In the genomic region with DNA sequence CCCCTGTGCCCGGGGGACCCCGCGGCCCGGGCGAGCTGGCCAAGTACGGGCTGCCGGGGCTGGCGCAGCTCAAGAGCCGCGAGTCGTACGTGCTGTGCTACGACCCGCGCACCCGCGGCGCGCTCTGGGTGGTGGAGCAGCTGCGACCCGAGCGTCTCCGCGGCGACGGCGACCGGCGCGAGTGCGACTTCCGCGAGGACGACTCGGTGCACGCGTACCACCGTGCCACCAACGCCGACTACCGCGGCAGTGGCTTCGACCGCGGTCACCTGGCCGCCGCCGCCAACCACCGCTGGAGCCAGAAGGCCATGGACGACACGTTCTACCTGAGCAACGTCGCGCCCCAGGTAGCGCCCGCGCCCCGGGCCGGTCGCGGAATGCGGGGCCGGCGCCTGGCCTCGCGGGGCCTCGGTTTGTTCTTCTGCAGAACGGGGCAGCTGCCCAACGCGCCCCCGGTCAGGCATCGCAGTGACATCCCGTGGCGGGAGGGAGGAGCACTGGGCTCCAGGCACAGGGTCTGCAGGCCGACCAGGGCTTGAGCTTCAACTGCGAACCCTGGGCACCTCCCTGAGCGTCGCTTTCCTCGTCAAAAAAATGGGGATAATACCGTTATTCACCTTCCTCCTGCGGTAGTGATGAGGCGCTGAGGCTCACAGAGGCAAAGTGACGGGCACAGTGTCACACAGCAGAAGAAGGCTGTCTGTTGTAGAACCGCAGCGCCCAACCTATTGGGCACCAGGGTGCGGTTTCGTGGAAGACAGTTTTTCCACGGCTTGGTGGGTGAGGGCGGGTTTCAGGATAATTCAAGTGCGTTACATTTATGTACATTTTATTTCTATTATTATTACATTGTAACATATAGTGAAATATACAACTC, we compare ENCODE assay signal across 8 cellular contexts. TPM values are rescaled to one million over a fixed set of nuclear protein-coding genes. Genes with fewer than 3 reads are reported as not detected.
DNase-seq lines count a peak whose midpoint lies in the region; ATAC-seq and FAIRE-seq lines count a peak whose summit lies in the region.

No MANE protein-coding gene starts in this region.

- H3K27ac Mint-ChIP-seq in activated T-helper 17 cell treated with anti-CD3 and anti-CD28 coated beads, Interleukin-2, amount 50 U/mL, for 72 hours, result no peak overlapping the region

- H3K27me3 ChIP-seq in neuron (ENCODE audit: insufficient read depth, low read length), result no peaks in the 10 kb centered on the region

- peak overlapping the region; percentile 45 for H3K4me3 ChIP-seq in neuron (ENCODE audit: low read length)
- peak overlapping the region; percentile 77 for H3K4me3 ChIP-seq in urinary bladder (ENCODE audit: low read depth, low read length)

- FAIRE-seq in frontal cortex (lab: Jason Lieb, UNC), result no peak

- 5% methylated on average over 90 of the region's 90 CpGs for WGBS in urinary bladder

- no peaks in the 10 kb centered on the region for H3K4me1 ChIP-seq in neuron (ENCODE audit: insufficient read depth, low read length)
- no peaks in the 10 kb centered on the region for H3K4me1 ChIP-seq in urinary bladder (ENCODE audit: insufficient read depth)

- no peaks in the 10 kb centered on the region for H3K9me3 ChIP-seq in neuron (ENCODE audit: low read length)

- H3K27me3 Mint-ChIP-seq in activated T-helper 17 cell treated with anti-CD3 and anti-CD28 coated beads, Interleukin-2, amount 50 U/mL, for 72 hours, result no peaks in the 10 kb centered on the region

- peaks cover 7% of the 10 kb centered on the region for H3K4me1 Mint-ChIP-seq in activated T-helper 17 cell treated with anti-CD3 and anti-CD28 coated beads, Interleukin-2, amount 50 U/mL, for 72 hours

- peak; percentile 20 for ATAC-seq in HG02938 (IDR thresholded peaks at IDR 0.05; ENCODE audit: unreplicated experiment)
- ATAC-seq in activated T-helper 17 cell treated with anti-CD3 and anti-CD28 coated beads, Interleukin-2, amount 50 U/mL, for 72 hours (replicated peaks), result peak; percentile 20

- DNase-seq in NCI-H2227 (lab: John Stamatoyannopoulos, UW; ENCODE audit: unreplicated experiment) (peak; percentile 45), NCI-H2227 treated with DMSO at 0.1 percent for 48 hours (lab: John Stamatoyannopoulos, UW) (no peak), NCI-H69 (lab: John Stamatoyannopoulos, UW) (peak; percentile 75), frontal cortex (ENCODE audit: low spot score in 2 of 2) (peak; percentile 55 to 63)

- peaks cover 21% of the 10 kb centered on the region for H3K36me3 Mint-ChIP-seq in activated T-helper 17 cell treated with anti-CD3 and anti-CD28 coated beads, Interleukin-2, amount 50 U/mL, for 72 hours (ENCODE audit: low read depth)

- H3K27ac ChIP-seq in urinary bladder (ENCODE audit: low read depth), result peak overlapping the region; percentile 77

- H3K36me3 ChIP-seq in neuron (ENCODE audit: insufficient read depth, low read length), result peaks cover 29% of the 10 kb centered on the region
- peaks cover 5% of the 10 kb centered on the region for H3K36me3 ChIP-seq in urinary bladder (ENCODE audit: insufficient read depth)

- peak overlapping the region; percentile 68 for H3K4me3 Mint-ChIP-seq in activated T-helper 17 cell treated with anti-CD3 and anti-CD28 coated beads, Interleukin-2, amount 50 U/mL, for 72 hours

- no peak overlapping the region for H2AFZ ChIP-seq in neuron (ENCODE audit: low read depth, low read length)

- H3K9me3 Mint-ChIP-seq in activated T-helper 17 cell treated with anti-CD3 and anti-CD28 coated beads, Interleukin-2, amount 50 U/mL, for 72 hours, result no peaks in the 10 kb centered on the region

RNA-seq across cellular contexts. Expression of a gene that starts 0.8 kb away (rescaled TPM):
- 10 to 100 TPM in 1 of 2 donors, 1 to 10 TPM in 1; 6.3 to 15.6 TPM for total RNA-seq in activated T-helper 17 cell treated with anti-CD3 and anti-CD28 coated beads, Interleukin-2, amount 50 U/mL, for 72 hours
- 21.6 TPM for total RNA-seq in frontal cortex
- 6.4 TPM for total RNA-seq in urinary bladder
- polyA plus RNA-seq in urinary bladder, result 20.7 TPM

RNA-seq across cellular contexts. Expression of a gene that starts 10.5 kb away (rescaled TPM):
- 10 to 100 TPM; 51.4 to 80.8 TPM for total RNA-seq in activated T-helper 17 cell treated with anti-CD3 and anti-CD28 coated beads, Interleukin-2, amount 50 U/mL, for 72 hours
- total RNA-seq in frontal cortex (10.2 TPM), urinary bladder (10.6 TPM)
- polyA plus RNA-seq in urinary bladder, result 22.4 TPM

RNA-seq across cellular contexts. Expression of a gene that starts 32.0 kb away (rescaled TPM):
- 10 to 100 TPM; 18.7 to 24.2 TPM for total RNA-seq in activated T-helper 17 cell treated with anti-CD3 and anti-CD28 coated beads, Interleukin-2, amount 50 U/mL, for 72 hours
- 6.5 TPM for total RNA-seq in frontal cortex
- total RNA-seq in urinary bladder, result 8.2 TPM
- 22.5 TPM for polyA plus RNA-seq in urinary bladder

RNA-seq across cellular contexts. Expression of a gene that starts 47.4 kb away (rescaled TPM):
- 10 to 100 TPM; 16.0 to 28.5 TPM for total RNA-seq in activated T-helper 17 cell treated with anti-CD3 and anti-CD28 coated beads, Interleukin-2, amount 50 U/mL, for 72 hours
- total RNA-seq in frontal cortex, result 20.4 TPM
- total RNA-seq in urinary bladder, result 15.9 TPM
- 51.8 TPM for polyA plus RNA-seq in urinary bladder
